In the genomic region with DNA sequence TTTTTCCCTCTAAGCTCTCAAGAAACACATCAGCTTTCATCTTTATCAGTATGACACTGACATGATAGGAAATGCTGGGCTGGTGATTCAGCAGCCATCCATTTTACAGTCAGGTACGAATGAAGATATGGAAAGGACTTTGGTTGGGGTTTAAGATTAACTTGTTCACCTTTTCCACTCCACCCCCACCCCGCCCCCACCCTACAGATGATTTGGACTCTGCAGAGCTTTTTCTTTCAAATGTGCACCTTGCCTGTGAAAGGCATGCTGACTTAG, we compare ENCODE assay signal across 23 cellular contexts.
DNase-seq lines count a peak whose midpoint lies in the region; ATAC-seq, FAIRE-seq and TF ChIP-seq lines count a peak whose summit lies in the region.
"Had no signal": no experiment of that assay in that cellular context is flagged by ENCODE, and none has a peak within 500 bp of the region (broad histone marks: within the 10 kb centered on the region; RNA-seq: fewer than 3 reads in every experiment).

No MANE protein-coding gene starts in this region.

- DNase-seq in stimulated activated CD4-positive, alpha-beta T cell treated with anti-CD3 and anti-CD28 coated beads, Interleukin-15, amount 100 ng/mL, for 24 hours, result peak; percentile 11
- no peak for DNase-seq in stimulated activated CD4-positive, alpha-beta T cell treated with anti-CD3 and anti-CD28 coated beads, Interleukin-4, amount 100 ng/mL, for 4 hours
- DNase-seq in bronchial epithelial cell (ENCODE audit: low read depth) (peak; percentile 4), HepG2 (ENCODE audit: low spot score) (no peak), smooth muscle cell (lab: John Stamatoyannopoulos, UW; ENCODE audit: unreplicated experiment) (no peak), AG20443 (ENCODE audit: low spot score) (no peak), NCI-H774 (lab: John Stamatoyannopoulos, UW) (no peak), NCI-H2227 treated with DMSO at 0.1 percent for 48 hours (lab: John Stamatoyannopoulos, UW) (no peak)
- DNase-seq: activated CD8-positive, alpha-beta memory T cell treated with anti-CD3 and anti-CD28 coated beads for 24 hours; activated T-cell treated with anti-CD3 and anti-CD28 coated beads, Interleukin-2, amount 50 U/mL, for 4 hours; body of pancreas; CD8-positive, alpha-beta T cell; colonic mucosa; DMS79; GOT3; hippocampal formation; naive thymus-derived CD4-positive, alpha-beta T cell; SIG-M5; stimulated activated CD4-positive, alpha-beta T cell treated with anti-CD3 and anti-CD28 coated beads, Interleukin-4, amount 100 ng/mL, for 1 hour; stimulated activated naive CD8-positive, alpha-beta T cell treated with anti-CD3 and anti-CD28 coated beads, Interleukin-15, amount 100 ng/mL, for 72 hours; transverse colon had no signal

- no peak for TF ChIP-seq CTCF in bronchial epithelial cell (IDR thresholded peaks at IDR 0.05; ENCODE audit: insufficient read depth, low read length, severe bottlenecking)
- TF ChIP-seq CTCF in HepG2 (CRISPR knock-in tag; IDR thresholded peaks at IDR 0.05), result no peak
- no peak for TF ChIP-seq CTCF in smooth muscle cell (IDR thresholded peaks at IDR 0.05; ENCODE audit: borderline replicate concordance, insufficient read depth, poor library complexity, severe bottlenecking)

- TF ChIP-seq POLR2A in HepG2 (IDR thresholded peaks at IDR 0.05; ENCODE audit: insufficient read depth in 1 of 2, low read depth in 2 of 2, low read length in 2 of 2), result no peak; a peak in 1 of 4 replicates

- H3K27me3 ChIP-seq in bronchial epithelial cell (ENCODE audit: control insufficient read depth, insufficient read depth, low read length) (no peaks in the 10 kb centered on the region), HepG2 (ENCODE audit: control insufficient read depth in 1 of 2, insufficient read depth in 2 of 2, low read length in 2 of 2) (no peaks in the 10 kb centered on the region), smooth muscle cell (ENCODE audit: low read depth) (no peaks in the 10 kb centered on the region)
- H3K27me3 ChIP-seq: body of pancreas, colonic mucosa, transverse colon had no signal

- H3F3A ChIP-seq in smooth muscle cell (ENCODE audit: low read depth), result no peaks in the 10 kb centered on the region

- CTCF ChIA-PET in HepG2 (lab: Yijun Ruan, JAX; ENCODE audit: low intra/inter-chr PET ratio, low total read pairs), result no interaction called here

- 3% methylated on average over 2 of the region's 2 CpGs for WGBS in HepG2 (ENCODE audit: low lambda C conversion rate)
- WGBS in smooth muscle cell (ENCODE audit: low lambda C conversion rate), result 49% methylated on average over 2 of the region's 2 CpGs

- H3K9me3 ChIP-seq in HepG2 (ENCODE audit: low read length) (no peaks in the 10 kb centered on the region), smooth muscle cell (replicated peaks; ENCODE audit: low read depth) (no peaks in the 10 kb centered on the region)
- H3K9me3 ChIP-seq: body of pancreas, colonic mucosa, transverse colon had no signal

- no peak; the same call in 2 of the 3 replicates for ATAC-seq in HepG2
- ATAC-seq: activated T-cell treated with anti-CD3 and anti-CD28 coated beads, Interleukin-2, amount 50 U/mL, for 4 hours; body of pancreas; CD8-positive, alpha-beta T cell; naive thymus-derived CD4-positive, alpha-beta T cell; stimulated activated naive CD8-positive, alpha-beta T cell treated with anti-CD3 and anti-CD28 coated beads, Interleukin-15, amount 100 ng/mL, for 72 hours had no signal

- in situ Hi-C loops in HepG2 (cut with HindIII; ENCODE audit: extremely low pct_ligation_motif_present, low pct_unique_long_range_greater_than_20kb), result no loop called here

- H3K4me1 ChIP-seq in HepG2 (ENCODE audit: insufficient read depth, low read length), result peaks cover 55% of the 10 kb centered on the region
- no peaks in the 10 kb centered on the region for H3K4me1 ChIP-seq in smooth muscle cell (ENCODE audit: low read depth)
- H3K4me1 ChIP-seq: body of pancreas, colonic mucosa, transverse colon had no signal

- no TSS peak for BruUV-seq in HepG2 (replicated peaks; lab: Mats Ljungman, UMichigan)

- H3K4me2 ChIP-seq in HepG2 (ENCODE audit: low read depth, low read length) (peak overlapping the region; percentile 74), smooth muscle cell (peak overlapping the region; percentile 73)

- FAIRE-seq in bronchial epithelial cell (lab: Jason Lieb, UNC) (no peak), HepG2 (lab: Jason Lieb, UNC) (peak; percentile 46)
- FAIRE-seq: keratinocyte had no signal

- TF ChIP-seq RAD21 in HepG2 (CRISPR knock-in tag; IDR thresholded peaks at IDR 0.05), result no peak

- TF ChIP-seq EP300 in HepG2 (IDR thresholded peaks at IDR 0.05; ENCODE audit: low read depth in 2 of 2, low read length in 2 of 2), result no peak
- TF ChIP-seq EP300 in HepG2 (CRISPR knock-in tag; IDR thresholded peaks at IDR 0.05; ENCODE audit: borderline replicate concordance), result no peak

- H3K79me2 ChIP-seq in HepG2 (ENCODE audit: insufficient read depth, low read length) (no peaks in the 10 kb centered on the region), smooth muscle cell (ENCODE audit: low read depth) (no peaks in the 10 kb centered on the region)

- H3K9ac ChIP-seq in HepG2 (ENCODE audit: insufficient read depth, low read depth, low read length), result 0 out of 2 replicates have a peak overlapping the region, but pooled peaks have one; percentile 29
- no peak overlapping the region for H3K9ac ChIP-seq in smooth muscle cell (ENCODE audit: low read depth)

- H3K27ac ChIP-seq in HepG2 (ENCODE audit: extremely low read length, insufficient read depth, low read length) (peak overlapping the region; percentile 83), smooth muscle cell (ENCODE audit: low read depth) (peak overlapping the region; percentile 63)
- H3K27ac ChIP-seq: colonic mucosa, transverse colon, WERI-Rb-1 had no signal

- H4K20me1 ChIP-seq in HepG2 (ENCODE audit: insufficient read depth, low read length), result no peaks in the 10 kb centered on the region
- H4K20me1 ChIP-seq in smooth muscle cell (ENCODE audit: low read depth), result no peaks in the 10 kb centered on the region

- intact Hi-C loops in HepG2 (cut with micrococcal nuclease; ENCODE audit: unreplicated experiment), result loop anchor here (5.0 kb wide), 1 partner anchor 146 kb away; the partner anchor contains the start of gene CLCN5

- POLR2A ChIA-PET in HepG2 (lab: Yijun Ruan, JAX), result interaction anchor here (1.0 to 1.2 kb wide), 2 partner anchors 146 to 189 kb away, joined by 3 to 7 read pairs; partner anchors contain the start of genes CLCN5 and USP27X

- H3K36me3 ChIP-seq in bronchial epithelial cell (ENCODE audit: control insufficient read depth, insufficient read depth, low read length) (no peaks in the 10 kb centered on the region), HepG2 (replicated peaks in 1 of 2; ENCODE audit: control insufficient read depth in 1 of 2, insufficient read depth in 2 of 2, low read length in 2 of 2) (0 out of 5 replicates have a peak, but pooled peaks cover 0 to 5% of the 10 kb centered on the region in 2 experiments), smooth muscle cell (ENCODE audit: low read depth) (no peaks in the 10 kb centered on the region)
- H3K36me3 ChIP-seq: colonic mucosa, transverse colon, WERI-Rb-1 had no signal

- no peak overlapping the region for H2AFZ ChIP-seq in HepG2 (ENCODE audit: low read length)
- H2AFZ ChIP-seq in smooth muscle cell (ENCODE audit: low read depth), result no peak overlapping the region

- H3K4me3 ChIP-seq in bronchial epithelial cell (ENCODE audit: low read depth, low read length) (no peak overlapping the region), HepG2 (replicated peaks in 1 of 3; ENCODE audit: insufficient read depth in 1 of 3, low read depth in 2 of 3, low read length in 3 of 3) (peak overlapping the region; percentile 48 to 71 (median 63); a peak in 3 of 6 replicates), smooth muscle cell (peak overlapping the region; percentile 38)
- H3K4me3 ChIP-seq: body of pancreas, colonic mucosa, transverse colon had no signal

TF ChIP-seq in HepG2, 621 proteins besides CTCF, POLR2A, EP300 and RAD21:
- TF ChIP-seq ZBTB39 (CRISPR knock-in tag; IDR thresholded peaks at IDR 0.05) (no peak), ZNF34 (CRISPR knock-in tag; IDR thresholded peaks at IDR 0.05; ENCODE audit: borderline replicate concordance) (no peak), FOXK2 (IDR thresholded peaks at IDR 0.05) (no peak), ZNF775 (CRISPR knock-in tag; IDR thresholded peaks at IDR 0.05; ENCODE audit: borderline replicate concordance) (no peak), GATAD2A (CRISPR knock-in tag; IDR thresholded peaks at IDR 0.05) (no peak), NPAS2 (CRISPR knock-in tag; IDR thresholded peaks at IDR 0.05; ENCODE audit: borderline replicate concordance) (no peak), PHF8 (CRISPR knock-in tag; IDR thresholded peaks at IDR 0.05) (no peak), ZNF138 (CRISPR knock-in tag; IDR thresholded peaks at IDR 0.05; ENCODE audit: low read depth) (no peak), MTA3 (CRISPR knock-in tag; IDR thresholded peaks at IDR 0.05) (no peak), EZH2 (conservative IDR thresholded peaks at IDR 0.05; ENCODE audit: low read depth, low read length) (no peak)

Comparison
In these comparisons a context has a peak if more than half of its experiments do, and no peak if none do; other contexts are left out.
1. DNase-seq: peak in stimulated activated CD4-positive, alpha-beta T cell treated with anti-CD3 and anti-CD28 coated beads, Interleukin-15, amount 100 ng/mL, for 24 hours (single experiment) and bronchial epithelial cell (single experiment); none in stimulated activated CD4-positive, alpha-beta T cell treated with anti-CD3 and anti-CD28 coated beads, Interleukin-4, amount 100 ng/mL, for 4 hours (0 of 2), HepG2 (single experiment), smooth muscle cell (single experiment), AG20443 (single experiment), NCI-H774 (single experiment) and NCI-H2227 treated with DMSO at 0.1 percent for 48 hours (single experiment).